Comparison of ENCODE assay signal across 8 cellular contexts in genomic region chr3:120908803-120909601, GRCh38. TPM values are rescaled to one million over a fixed set of nuclear protein-coding genes. Genes with fewer than 3 reads are reported as not detected.
DNase-seq lines count a peak whose midpoint lies in the region; ATAC-seq and TF ChIP-seq lines count a peak whose summit lies in the region.

No MANE protein-coding gene starts in this region.

- ATAC-seq in left colon (no peak), GM19328 (IDR thresholded peaks at IDR 0.05; ENCODE audit: unreplicated experiment) (no peak)

- H3K4me3 ChIP-seq in AG04449 (ENCODE audit: low read depth, low read length): peak overlapping the region; percentile 52
- H3K4me3 ChIP-seq in astrocyte of the cerebellum (ENCODE audit: low read depth, low read length): peak overlapping the region; percentile 42
- H3K4me3 ChIP-seq in muscle layer of colon (ENCODE audit: low read depth in 1 of 2, low read length in 2 of 2): peak overlapping the region; percentile 64 to 71

- no peak for TF ChIP-seq CTCF in AG04449 (IDR thresholded peaks at IDR 0.05; ENCODE audit: insufficient read depth, low read length, missing control alignments)
- TF ChIP-seq CTCF in GM13976 (IDR thresholded peaks at IDR 0.05; ENCODE audit: borderline replicate concordance, control extremely low read depth, extremely low read depth, insufficient read depth, missing control alignments): no peak
- TF ChIP-seq CTCF in astrocyte of the cerebellum (IDR thresholded peaks at IDR 0.05; ENCODE audit: low read depth, low read length, missing control alignments): no peak

- H3K27me3 ChIP-seq in muscle layer of colon (ENCODE audit: control insufficient read depth in 1 of 2, insufficient read depth in 2 of 2, low read length in 2 of 2): no peaks in the 10 kb centered on the region

- H3K9ac ChIP-seq in muscle layer of colon (ENCODE audit: low read length): no peak overlapping the region

- POLR2A ChIA-PET in AG04449 (lab: Yijun Ruan, JAX): no interaction called here

- DNase-seq in AG04449 (ENCODE audit: low read depth, low spot score) (no peak), GM13976 (ENCODE audit: low spot score) (peak; percentile 11), astrocyte of the cerebellum (ENCODE audit: low read depth) (no peak), left colon (no peak), UCSD-AML1 (lab: John Stamatoyannopoulos, UW; ENCODE audit: unreplicated experiment) (no peak)
- no peak for DNase-seq in effector CD8-positive, alpha-beta T cell (lab: John Stamatoyannopoulos, UW)

- no peak overlapping the region for H3K27ac ChIP-seq in muscle layer of colon (ENCODE audit: low read depth, low read length)

- CTCF ChIA-PET in AG04449 (lab: Yijun Ruan, JAX): no interaction called here

- H3K9me3 ChIP-seq in muscle layer of colon (ENCODE audit: low read length): no peaks in the 10 kb centered on the region

- H3K4me1 ChIP-seq in muscle layer of colon (ENCODE audit: insufficient read depth, low read length): peaks cover 6% of the 10 kb centered on the region

- no peaks in the 10 kb centered on the region for H3K36me3 ChIP-seq in muscle layer of colon (ENCODE audit: insufficient read depth, low read length)

- in situ Hi-C loops in GM13976 (cut with MboI; ENCODE audit: low sequenced_read_pairs, unreplicated experiment) (no loop called here), astrocyte of the cerebellum (cut with HindIII; ENCODE audit: low sequenced_read_pairs) (no loop called here)

- intact Hi-C loops in left colon (cut with DNase I, micrococcal nuclease): no loop called here

RNA-seq across cellular contexts. Expression of gene STXBP5L, which starts 1.0 kb away (rescaled TPM):
- under 1 TPM; 0.21 to 0.61 TPM for total RNA-seq in left colon
